In genomic region chr9:137035507-137035834, GRCh38 we compare ENCODE assay signal across 1 cellular context.
TF ChIP-seq lines count a peak whose summit lies in the region.

No MANE protein-coding gene starts in this region.

TF ChIP-seq in WTC11, 78 proteins besides CTCF, POLR2A, EP300 and RAD21 (continued from another document):
- no peak for TF ChIP-seq RELA (CRISPR knock-in tag; IDR thresholded peaks at IDR 0.05; ENCODE audit: borderline replicate concordance)
- no peak for TF ChIP-seq ZNF232 (CRISPR knock-in tag; IDR thresholded peaks at IDR 0.05)
- TF ChIP-seq FOXK1 (CRISPR knock-in tag; IDR thresholded peaks at IDR 0.05): no peak
- no peak for TF ChIP-seq ZNF317 (CRISPR knock-in tag; IDR thresholded peaks at IDR 0.05; ENCODE audit: borderline replicate concordance, low read depth)
- TF ChIP-seq FOXP1 (CRISPR knock-in tag; IDR thresholded peaks at IDR 0.05; ENCODE audit: borderline replicate concordance): no peak
- no peak for TF ChIP-seq CREB1 (CRISPR knock-in tag; IDR thresholded peaks at IDR 0.05)
- no peak for TF ChIP-seq EMX1 (CRISPR knock-in tag; IDR thresholded peaks at IDR 0.05)
